13 cellular contexts compared by ENCODE assay signal in genomic region chr4:78561677-78562076, GRCh38. TPM values are rescaled to one million over a fixed set of nuclear protein-coding genes. Genes with fewer than 3 reads are reported as not detected.
DNase-seq lines count a peak whose midpoint lies in the region; ATAC-seq and TF ChIP-seq lines count a peak whose summit lies in the region.
"Had no signal": no experiment of that assay in that cellular context is flagged by ENCODE, and none has a peak within 500 bp of the region (broad histone marks: within the 10 kb centered on the region; RNA-seq: fewer than 3 reads in every experiment).

No MANE protein-coding gene starts in this region.

- peaks cover 7 to 30% (median 12%) of the 10 kb centered on the region in 5 donors for H3K27me3 Mint-ChIP-seq in naive thymus-derived CD4-positive, alpha-beta T cell
- peaks cover 8 to 12% of the 10 kb centered on the region in 2 donors for H3K27me3 Mint-ChIP-seq in stimulated activated naive B cell treated with anti-CD40 and anti-IgM and Interleukin-4, amounts not matched to agents 10 μg/mL and 1 μg/mL and 100 μg/mL, for 72 hours

- H3K27ac Mint-ChIP-seq in naive thymus-derived CD4-positive, alpha-beta T cell, result no peak overlapping the region
- no peak overlapping the region for H3K27ac Mint-ChIP-seq in stimulated activated naive B cell treated with anti-CD40 and anti-IgM and Interleukin-4, amounts not matched to agents 10 μg/mL and 1 μg/mL and 100 μg/mL, for 72 hours
- H3K27ac Mint-ChIP-seq: activated B cell treated with CpG ODN at 0.5 μM for 24 hours had no signal

- H3K36me3 ChIP-seq in naive thymus-derived CD4-positive, alpha-beta T cell (ENCODE audit: control insufficient read depth in 2 of 3, insufficient read depth in 3 of 3, low read length in 3 of 3), result no peaks in the 10 kb centered on the region
- H3K36me3 ChIP-seq: BE2C, ovary had no signal

- no peak overlapping the region for H3K4me3 Mint-ChIP-seq in naive thymus-derived CD4-positive, alpha-beta T cell
- no peak overlapping the region for H3K4me3 Mint-ChIP-seq in stimulated activated naive B cell treated with anti-CD40 and anti-IgM and Interleukin-4, amounts not matched to agents 10 μg/mL and 1 μg/mL and 100 μg/mL, for 72 hours
- H3K4me3 Mint-ChIP-seq: activated B cell treated with CpG ODN at 0.5 μM for 24 hours had no signal

- POLR2A ChIA-PET in naive thymus-derived CD4-positive, alpha-beta T cell (lab: Charles Lee), result no interaction called here

- peaks cover 0 to 2% (median 0%) of the 10 kb centered on the region in 7 donors for H3K4me1 Mint-ChIP-seq in naive thymus-derived CD4-positive, alpha-beta T cell
- H3K4me1 Mint-ChIP-seq in stimulated activated naive B cell treated with anti-CD40 and anti-IgM and Interleukin-4, amounts not matched to agents 10 μg/mL and 1 μg/mL and 100 μg/mL, for 72 hours, result peaks cover 0 to 2% of the 10 kb centered on the region in 2 donors
- H3K4me1 Mint-ChIP-seq: activated B cell treated with CpG ODN at 0.5 μM for 24 hours had no signal

- DNase-seq in EH (ENCODE audit: low read depth) (peak; percentile 51), left colon (no peak), renal cortical epithelial cell (ENCODE audit: low read depth) (peak; percentile 56), NCI-H748 treated with DMSO at 0.1 percent for 48 hours (lab: John Stamatoyannopoulos, UW) (no peak), T1000 (lab: John Stamatoyannopoulos, UW) (no peak)
- no peak for DNase-seq in naive thymus-derived CD4-positive, alpha-beta T cell
- no peak for DNase-seq in stimulated activated naive B cell treated with anti-CD40 and anti-IgM and Interleukin-4, amounts not matched to agents 10 μg/mL and 1 μg/mL and 100 μg/mL, for 72 hours
- DNase-seq: activated B cell treated with CpG ODN at 0.5 μM for 24 hours; activated naive CD4-positive, alpha-beta T cell treated with Interleukin-2 at 50 U/mL for 16 hours; BE2C; left cardiac atrium; ovary had no signal

- H3K27me3 ChIP-seq in naive thymus-derived CD4-positive, alpha-beta T cell (ENCODE audit: control insufficient read depth in 2 of 2, insufficient read depth in 2 of 2, low read length in 2 of 2), result no peaks in the 10 kb centered on the region
- H3K27me3 ChIP-seq: BE2C, ovary had no signal

- no peak for TF ChIP-seq CTCF in VCaP (conservative IDR thresholded peaks at IDR 0.05)

- CTCF ChIA-PET in naive thymus-derived CD4-positive, alpha-beta T cell (lab: Charles Lee), result no interaction called here

- H3K4me1 ChIP-seq in naive thymus-derived CD4-positive, alpha-beta T cell (ENCODE audit: control insufficient read depth in 2 of 2, insufficient read depth in 2 of 2, low read length in 2 of 2), result no peaks in the 10 kb centered on the region
- H3K4me1 ChIP-seq: BE2C had no signal

- H3K36me3 Mint-ChIP-seq in naive thymus-derived CD4-positive, alpha-beta T cell, result peaks cover 0 to 3% (median 0%) of the 10 kb centered on the region in 5 donors
- no peaks in the 10 kb centered on the region for H3K36me3 Mint-ChIP-seq in stimulated activated naive B cell treated with anti-CD40 and anti-IgM and Interleukin-4, amounts not matched to agents 10 μg/mL and 1 μg/mL and 100 μg/mL, for 72 hours

- H3K9me3 Mint-ChIP-seq in naive thymus-derived CD4-positive, alpha-beta T cell, result peaks cover 0 to 4% (median 0%) of the 10 kb centered on the region in 11 donors
- H3K9me3 Mint-ChIP-seq in stimulated activated naive B cell treated with anti-CD40 and anti-IgM and Interleukin-4, amounts not matched to agents 10 μg/mL and 1 μg/mL and 100 μg/mL, for 72 hours, result no peaks in the 10 kb centered on the region
- H3K9me3 Mint-ChIP-seq: activated B cell treated with CpG ODN at 0.5 μM for 24 hours had no signal

- intact Hi-C loops in left colon (cut with DNase I, micrococcal nuclease), result no loop called here
- intact Hi-C loops in naive thymus-derived CD4-positive, alpha-beta T cell (cut with micrococcal nuclease), result loop anchor here in 1 of 2 donors (5.0 kb wide), 1 partner anchor 46 kb away; no protein-coding TSS in a partner anchor

- H3K27ac ChIP-seq in VCaP, result peak overlapping the region; percentile 94
- H3K27ac ChIP-seq in naive thymus-derived CD4-positive, alpha-beta T cell (ENCODE audit: low read depth, low read length), result no peak overlapping the region
- H3K27ac ChIP-seq: ovary had no signal

- no peak overlapping the region for H3K4me3 ChIP-seq in naive thymus-derived CD4-positive, alpha-beta T cell (ENCODE audit: low read length)
- H3K4me3 ChIP-seq: ovary had no signal

- peak; percentile 61 for ATAC-seq in left colon
- ATAC-seq in naive thymus-derived CD4-positive, alpha-beta T cell, result no peak
- ATAC-seq in stimulated activated naive B cell treated with anti-CD40 and anti-IgM and Interleukin-4, amounts not matched to agents 10 μg/mL and 1 μg/mL and 100 μg/mL, for 72 hours (replicated peaks), result no peak
- ATAC-seq: left cardiac atrium had no signal

- no peaks in the 10 kb centered on the region for H3K9me3 ChIP-seq in naive thymus-derived CD4-positive, alpha-beta T cell (ENCODE audit: control insufficient read depth in 2 of 3, low read length in 3 of 3)
- H3K9me3 ChIP-seq: BE2C, ovary had no signal

RNA-seq across cellular contexts. Expression of gene ANXA3, which starts 10.1 kb away (rescaled TPM):
- total RNA-seq in left colon, result 10 to 100 TPM; 44.8 to 51.9 TPM
- total RNA-seq in renal cortical epithelial cell, result 195 and 668 TPM in 2 replicates
- total RNA-seq in naive thymus-derived CD4-positive, alpha-beta T cell, result 1 to 10 TPM in 1 of 5 experiments, not detected in 4; 7.4 TPM
- polyA plus RNA-seq in naive thymus-derived CD4-positive, alpha-beta T cell, result not detected

Comparison
In these comparisons a context has a peak if more than half of its experiments do, and no peak if none do; other contexts are left out.
1. DNase-seq: peak in EH (single experiment) and renal cortical epithelial cell (single experiment); none in left colon (0 of 2), NCI-H748 treated with DMSO at 0.1 percent for 48 hours (single experiment), naive thymus-derived CD4-positive, alpha-beta T cell (0 of 9), stimulated activated naive B cell treated with anti-CD40 and anti-IgM and Interleukin-4, amounts not matched to agents 10 μg/mL and 1 μg/mL and 100 μg/mL, for 72 hours (single experiment) and T1000 (single experiment).
2. RNA of gene ANXA3, which starts 10.1 kb away (total RNA-seq): 195 to 668 TPM in renal cortical epithelial cell and 44.8 to 51.9 TPM in left colon; 7.4 TPM in naive thymus-derived CD4-positive, alpha-beta T cell; every median in the first group is over 4 times any median in the second.